ENCODE assay signal across 13 cellular contexts in the genomic region with DNA sequence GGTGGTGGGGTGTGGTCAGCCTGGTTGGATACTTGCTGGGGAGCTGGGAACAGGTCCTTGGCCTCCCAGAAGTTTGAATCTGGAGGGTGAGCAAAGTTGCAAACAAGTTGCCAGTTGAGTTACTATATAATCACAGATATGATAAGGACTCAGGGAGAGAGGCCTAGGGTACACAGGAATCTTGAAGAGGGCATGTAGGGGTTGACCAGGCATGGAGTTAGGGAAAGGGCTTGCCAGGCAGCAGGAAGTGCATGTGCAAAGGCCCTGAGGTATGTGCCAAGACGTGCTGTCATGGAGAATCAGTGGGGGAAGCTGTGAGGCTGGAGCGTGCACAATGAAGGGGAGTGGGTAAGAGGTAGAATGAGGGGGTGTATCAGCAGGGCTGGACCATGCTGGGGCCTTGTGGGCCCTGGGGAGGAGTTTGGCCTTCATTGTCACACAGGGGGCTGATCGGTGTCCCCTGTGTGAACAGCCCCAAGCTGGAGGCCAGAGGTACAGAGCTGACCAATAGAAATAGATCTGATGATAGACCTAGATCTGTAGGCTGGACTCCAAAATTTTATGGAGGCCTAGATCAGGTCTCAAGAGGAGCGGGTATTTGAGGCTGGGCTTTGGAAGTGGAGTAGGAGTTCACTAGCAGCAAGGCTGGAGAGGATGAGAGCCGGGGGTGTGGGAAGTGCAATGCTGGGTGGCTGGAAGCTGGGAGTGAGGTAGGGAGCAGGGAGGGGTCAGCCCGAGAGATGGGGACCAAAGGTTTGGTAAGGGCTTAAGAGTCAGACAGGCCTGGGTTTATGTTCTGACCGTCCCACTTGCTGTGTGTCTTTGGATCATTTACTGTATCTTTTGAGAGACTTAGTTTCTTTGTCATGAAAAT. TPM values are rescaled to one million over a fixed set of nuclear protein-coding genes. Genes with fewer than 3 reads are reported as not detected.
DNase-seq lines count a peak whose midpoint lies in the region; ATAC-seq, FAIRE-seq and TF ChIP-seq lines count a peak whose summit lies in the region.
"Had no signal": no experiment of that assay in that cellular context is flagged by ENCODE, and none has a peak within 500 bp of the region (broad histone marks: within the 10 kb centered on the region; RNA-seq: fewer than 3 reads in every experiment).

No MANE protein-coding gene starts in this region.

- H4K20me1 ChIP-seq in mammary epithelial cell (ENCODE audit: insufficient read depth, low read length) (no peaks in the 10 kb centered on the region), GM12878 (ENCODE audit: control insufficient read depth, insufficient read depth) (no peaks in the 10 kb centered on the region; the same call in 1 of the 2 replicates)

- TF ChIP-seq CTCF in MCF 10A (IDR thresholded peaks at IDR 0.05; ENCODE audit: unreplicated experiment) (no peak), mammary epithelial cell (conservative IDR thresholded peaks at IDR 0.05 in 1 of 2, IDR thresholded peaks at IDR 0.05 in 1 of 2; ENCODE audit: extremely low read depth in 1 of 2, insufficient read depth in 1 of 2, low read depth in 1 of 2, low read length in 2 of 2) (no peak), GM12878 (IDR thresholded peaks at IDR 0.05 in 2 of 3, conservative IDR thresholded peaks at IDR 0.05 in 1 of 3; ENCODE audit: control insufficient read depth in 2 of 3, extremely low read depth in 1 of 3, insufficient read depth in 1 of 3, low read depth in 3 of 3, low read length in 3 of 3) (no peak), uterus (IDR thresholded peaks at IDR 0.05) (no peak)

- H3K9me3 Mint-ChIP-seq in MCF 10A (ENCODE audit: unreplicated experiment) (no peaks in the 10 kb centered on the region), naive B cell (no peaks in the 10 kb centered on the region)

- H3K4me3 Mint-ChIP-seq in MCF 10A (ENCODE audit: unreplicated experiment): no peak overlapping the region
- H3K4me3 Mint-ChIP-seq in naive B cell: peak overlapping the region in 2 of 8 donors; percentile 59 to 85

- POLR2A ChIA-PET in MCF 10A (lab: Yijun Ruan, JAX) (interaction anchor here (0.7 to 5.2 kb wide), 4 partner anchors 8 to 406 kb away, joined by 3 to 30 read pairs (median 7); partner anchors contain the start of gene MANBAL), GM12878 (lab: Charles Lee) (interaction anchor here (1.0 to 4.3 kb wide), 11 partner anchors 8 to 73 kb away, joined by 3 to 31 read pairs (median 5); partner anchors contain the start of gene MANBAL)

- H3K36me3 ChIP-seq in mammary epithelial cell (ENCODE audit: insufficient read depth, low read length) (peaks cover 8% of the 10 kb centered on the region), GM12878 (ENCODE audit: control insufficient read depth in 2 of 2, insufficient read depth in 2 of 2, low read length in 1 of 2) (peaks cover 16 to 17% of the 10 kb centered on the region in 2 experiments; a peak in 3 of 4 replicates), uterus (no peaks in the 10 kb centered on the region)
- H3K36me3 ChIP-seq: right atrium auricular region, thyroid gland had no signal

- TF ChIP-seq RAD21 in GM12878 (IDR thresholded peaks at IDR 0.05; ENCODE audit: insufficient read depth, low read depth, low read length): no peak

- DNase-seq in MCF 10A (ENCODE audit: unreplicated experiment) (no peak), mammary epithelial cell (no peak), GM12878 (ENCODE audit: low read depth, low spot score) (no peak), naive B cell (no peak), uterus (peak; percentile 12 to 14), NOMO-1 treated with dmso at 0.1 percent for 144 hours (lab: John Stamatoyannopoulos, UW; ENCODE audit: unreplicated experiment) (no peak), GM19239 (ENCODE audit: insufficient read length, low spot score) (no peak)
- DNase-seq: activated gamma-delta T cell, DND-41, NCI-H2107, thyroid gland had no signal

- RAD21 ChIA-PET in GM12878 (lab: Charles Lee; ENCODE audit: unreplicated experiment): interaction anchor here (1.0 to 6.6 kb wide), 10 partner anchors 8 to 186 kb away, joined by 3 to 38 read pairs (median 4); partner anchors contain the start of gene MANBAL

- dilution Hi-C loops in mammary epithelial cell (cut with HindIII; ENCODE audit: low sequenced_read_pairs): no loop called here

- H3K4me3 ChIP-seq in mammary epithelial cell (replicated peaks in 1 of 3; ENCODE audit: insufficient read depth in 1 of 3, low read depth in 2 of 3, low read length in 3 of 3): no peak overlapping the region
- peak overlapping the region; percentile 87 for H3K4me3 ChIP-seq in GM12878
- H3K4me3 ChIP-seq in uterus: no peak overlapping the region
- H3K4me3 ChIP-seq: right atrium auricular region, thyroid gland had no signal

- WGBS in mammary epithelial cell (ENCODE audit: low coverage, missing lambda C conversion rate): 91% methylated on average over 7 of the region's 7 CpGs
- WGBS in GM12878 (ENCODE audit: insufficient coverage, insufficient replicate concordance, low lambda C conversion rate, missing lambda C conversion rate): 77% methylated on average over 7 of the region's 7 CpGs

- H3K9me3 ChIP-seq in mammary epithelial cell (replicated peaks; ENCODE audit: insufficient read depth, low read length) (no peaks in the 10 kb centered on the region), GM12878 (replicated peaks; ENCODE audit: control insufficient read depth, insufficient read depth, low read length) (no peaks in the 10 kb centered on the region; the same call in 2 of the 3 replicates), uterus (no peaks in the 10 kb centered on the region)
- H3K9me3 ChIP-seq: right atrium auricular region, thyroid gland had no signal

- SMC1A ChIA-PET in GM12878 (lab: Charles Lee; ENCODE audit: uncharacterized antibody, unreplicated experiment): interaction anchor here (1.1 to 3.0 kb wide), 14 partner anchors 8 to 78 kb away, joined by 3 to 16 read pairs (median 5); partner anchors contain the start of gene MANBAL

- intact Hi-C loops in MCF 10A (cut with micrococcal nuclease): no loop called here
- intact Hi-C loops in mammary epithelial cell (cut with micrococcal nuclease): loop anchor here (5.0 kb wide), 1 partner anchor 33 kb away; no protein-coding TSS in a partner anchor
- intact Hi-C loops in GM12878 (cut with micrococcal nuclease; ENCODE audit: unreplicated experiment): no loop called here
- intact Hi-C loops in uterus (cut with DNase I; ENCODE audit: low total_unique reads): no loop called here

- H3K4me1 Mint-ChIP-seq in MCF 10A (ENCODE audit: insufficient read depth, unreplicated experiment) (peaks cover 19% of the 10 kb centered on the region), naive B cell (peaks cover 26 to 45% (median 37%) of the 10 kb centered on the region in 3 donors)

- TF ChIP-seq EP300 in GM12878 (IDR thresholded peaks at IDR 0.05; ENCODE audit: borderline replicate concordance in 1 of 2, control insufficient read depth in 1 of 2, low read depth in 2 of 2, low read length in 2 of 2): no peak

- no peak overlapping the region for H2AFZ ChIP-seq in mammary epithelial cell (ENCODE audit: low read depth, low read length)
- H2AFZ ChIP-seq in GM12878 (ENCODE audit: control insufficient read depth, low read depth, low read length): no peak overlapping the region

- H3K9ac ChIP-seq in mammary epithelial cell (ENCODE audit: insufficient read depth, low read length): no peak overlapping the region
- peak overlapping the region; percentile 73 for H3K9ac ChIP-seq in GM12878 (ENCODE audit: control insufficient read depth, insufficient read depth, low read length)

- H3K27me3 ChIP-seq in mammary epithelial cell (ENCODE audit: insufficient read depth, low read length): no peaks in the 10 kb centered on the region
- H3K27me3 ChIP-seq in GM12878 (replicated peaks in 1 of 2; ENCODE audit: control insufficient read depth in 2 of 2, insufficient read depth in 2 of 2, low read length in 1 of 2): no peaks in the 10 kb centered on the region
- no peaks in the 10 kb centered on the region for H3K27me3 ChIP-seq in uterus
- H3K27me3 ChIP-seq: right atrium auricular region, thyroid gland had no signal

- H3K4me2 ChIP-seq in mammary epithelial cell (ENCODE audit: insufficient read depth, low read depth, low read length) (no peak overlapping the region), GM12878 (ENCODE audit: control insufficient read depth, insufficient read depth) (peak overlapping the region; percentile 77)

- CTCF ChIA-PET in MCF 10A (lab: Yijun Ruan, JAX): interaction anchor here (0.6 to 3.0 kb wide), 5 partner anchors 10 to 153 kb away, joined by 3 to 10 read pairs (median 8); no protein-coding TSS in a partner anchor
- CTCF ChIA-PET in mammary epithelial cell (lab: Charles Lee; ENCODE audit: low non-redundant PET): no interaction called here
- CTCF ChIA-PET in GM12878 (lab: Yijun Ruan, JAX): interaction anchor here (0.9 to 3.1 kb wide), 11 partner anchors 8 to 153 kb away, joined by 3 to 14 read pairs (median 3); no protein-coding TSS in a partner anchor

- H3K27me3 Mint-ChIP-seq in MCF 10A (ENCODE audit: insufficient read depth, unreplicated experiment) (no peaks in the 10 kb centered on the region), naive B cell (no peaks in the 10 kb centered on the region)

- H3K4me1 ChIP-seq in mammary epithelial cell (ENCODE audit: insufficient read depth, low read length) (peaks cover 33% of the 10 kb centered on the region), GM12878 (ENCODE audit: control insufficient read depth, insufficient read depth, low read length) (peaks cover 14% of the 10 kb centered on the region), uterus (no peaks in the 10 kb centered on the region)

- H3K27ac Mint-ChIP-seq in MCF 10A (ENCODE audit: low read depth, unreplicated experiment) (peak overlapping the region; percentile 72), naive B cell (peak overlapping the region; percentile 14 to 85 (median 78))

- ATAC-seq in GM12878: peak; percentile 2; the same call in 2 of the 3 replicates
- ATAC-seq in naive B cell (ENCODE audit: low read depth in 2 of 2): no peak
- ATAC-seq in GM19395 (IDR thresholded peaks at IDR 0.05; ENCODE audit: unreplicated experiment): no peak

- in situ Hi-C loops in mammary epithelial cell (cut with MboI; ENCODE audit: low sequenced_read_pairs in 2 of 2): no loop called here
- in situ Hi-C loops in GM12878 (cut with MboI): no loop called here

- BruUV-seq in MCF 10A (replicated peaks; lab: Mats Ljungman, UMichigan): no TSS peak
- no TSS peak for BruUV-seq in mammary epithelial cell (replicated peaks; lab: Mats Ljungman, UMichigan)
- no TSS peak for BruUV-seq in GM12878 (replicated peaks; lab: Mats Ljungman, UMichigan)

- H3K79me2 ChIP-seq in mammary epithelial cell (ENCODE audit: insufficient read depth, low read length): peaks cover 86% of the 10 kb centered on the region
- H3K79me2 ChIP-seq in GM12878 (ENCODE audit: control insufficient read depth, insufficient read depth, low read length): peaks cover 95% of the 10 kb centered on the region

- FAIRE-seq in GM12878 (lab: Jason Lieb, UNC) (no peak), GM19239 (lab: Jason Lieb, UNC) (no peak)

- no peak overlapping the region for H3K27ac ChIP-seq in mammary epithelial cell (ENCODE audit: insufficient read depth, low read depth, low read length)
- H3K27ac ChIP-seq in GM12878 (ENCODE audit: control insufficient read depth, insufficient read depth): peak overlapping the region; percentile 90
- peak overlapping the region; percentile 91 to 93 for H3K27ac ChIP-seq in uterus
- H3K27ac ChIP-seq: thyroid gland had no signal

- TF ChIP-seq POLR2A in GM12878 (IDR thresholded peaks at IDR 0.05; ENCODE audit: low read depth, low read length): no peak; the same call in 1 of the 2 replicates
- no peak for TF ChIP-seq POLR2A in uterus (IDR thresholded peaks at IDR 0.05)

- H3K36me3 Mint-ChIP-seq in MCF 10A (ENCODE audit: insufficient read depth, unreplicated experiment) (peaks cover 5% of the 10 kb centered on the region), naive B cell (no peaks in the 10 kb centered on the region)

RNA-seq across cellular contexts. Expression of gene SRC, which starts 2.9 kb away (rescaled TPM):
- 28.1 and 29.5 TPM in 2 replicates for total RNA-seq in MCF 10A (2022)
- 10 to 100 TPM; 52.7 to 60.2 TPM for total RNA-seq in mammary epithelial cell
- polyA plus RNA-seq in mammary epithelial cell: 39.3 TPM
- 54.6 TPM for polyA minus RNA-seq in mammary epithelial cell
- total RNA-seq in GM12878 (2013; cell fraction: nucleolus; rRNA removed): 118 and 148 TPM in 2 replicates
- 22.1 and 27.4 TPM in 2 replicates for total RNA-seq in GM12878 (2014; rRNA removed)
- total RNA-seq in GM12878 (2014; rRNA removed; fragmentation: Illumina TruSeq; extraction: Trizol): 19.3 and 20.0 TPM in 2 replicates
- total RNA-seq in GM12878 (2021): 63.5 and 71.3 TPM in 2 replicates
- 15.0 TPM for polyA plus RNA-seq in GM12878 (2011; ENCODE audit: low read depth)
- 18.4 and 32.0 TPM in 2 replicates for polyA plus RNA-seq in GM12878 (2011; rRNA removed)
- polyA plus RNA-seq in GM12878 (2011; cell fraction: cytosol; rRNA removed): 41.3 and 47.7 TPM in 2 replicates
- 185 and 196 TPM in 2 replicates for polyA plus RNA-seq in GM12878 (2011; cell fraction: nucleus; rRNA removed)
- polyA plus RNA-seq in GM12878 (2012): 25.3 and 26.0 TPM in 2 replicates
- 20.3 and 33.1 TPM in 2 replicates for polyA plus RNA-seq in GM12878 (2014; fragmentation: Illumina TruSeq; extraction: Trizol)
- under 1 TPM; 0.60 to 0.85 TPM for polyA plus RNA-seq in GM12878 (2014; fragmentation: Nextera tagmentation; extraction: Ambion mirVana)
- 47.1 and 61.4 TPM in 2 replicates for polyA plus RNA-seq in GM12878 (2014; rRNA removed)
- 10 to 100 TPM; 26.9 TPM for polyA plus RNA-seq in GM12878 (2016; fragmentation: Nextera tagmentation; extraction: Ambion mirVana)
- polyA minus RNA-seq in GM12878 (2011; rRNA and poly(A)+ RNA removed): 41.8 and 64.6 TPM in 2 replicates
- polyA minus RNA-seq in GM12878 (2011; cell fraction: cytosol; rRNA and poly(A)+ RNA removed): 22.9 and 30.8 TPM in 2 replicates
- 42.9 and 73.0 TPM in 2 replicates for polyA minus RNA-seq in GM12878 (2011; cell fraction: nucleus; rRNA and poly(A)+ RNA removed)
- polyA plus RNA-seq in naive B cell (ENCODE audit: low read depth in 6 of 6): 1 to 10 TPM in 5 of 6 donors, not detected in 1; 1.2 to 2.3 (median 1.7) TPM
- 100 to 1,000 TPM in 1 of 4 donors, 10 to 100 TPM in 3; 25.0 to 110 (median 34.1) TPM for total RNA-seq in uterus

RNA-seq across cellular contexts. Expression of gene MANBAL, which starts 59.4 kb away (rescaled TPM):
- total RNA-seq in MCF 10A (2022) (46.0 and 56.5 TPM in 2 replicates), mammary epithelial cell (10 to 100 TPM; 19.0 to 58.5 TPM), GM12878 (2014; rRNA removed) (8.6 and 12.2 TPM in 2 replicates), GM12878 (2014; rRNA removed; fragmentation: Illumina TruSeq; extraction: Trizol) (15.0 and 15.6 TPM in 2 replicates), GM12878 (2021) (18.9 TPM in 2 replicates), uterus (10 to 100 TPM; 33.8 to 78.3 (median 43.5) TPM)
- polyA plus RNA-seq in mammary epithelial cell (117 TPM), GM12878 (2011; rRNA removed) (25.1 and 39.0 TPM in 2 replicates), GM12878 (2014; fragmentation: Illumina TruSeq; extraction: Trizol) (20.2 and 30.7 TPM in 2 replicates), GM12878 (2014; fragmentation: Nextera tagmentation; extraction: Ambion mirVana) (10 to 100 TPM; 13.7 to 15.6 TPM), GM12878 (2014; rRNA removed) (33.7 and 36.4 TPM in 2 replicates), GM12878 (2016; fragmentation: Nextera tagmentation; extraction: Ambion mirVana) (10 to 100 TPM; 40.8 to 45.6 TPM), naive B cell (ENCODE audit: low read depth in 6 of 6) (10 to 100 TPM; 19.4 to 39.0 (median 25.7) TPM)
- 58.0 TPM for polyA minus RNA-seq in mammary epithelial cell
- total RNA-seq in GM12878 (2013; cell fraction: nucleolus; rRNA removed): 16.3 and 20.6 TPM in 2 replicates
- 22.4 TPM for polyA plus RNA-seq in GM12878 (2011; ENCODE audit: low read depth)
- 52.9 and 61.1 TPM in 2 replicates for polyA plus RNA-seq in GM12878 (2011; cell fraction: cytosol; rRNA removed)
- 32.8 and 42.1 TPM in 2 replicates for polyA plus RNA-seq in GM12878 (2011; cell fraction: nucleus; rRNA removed)
- 23.7 and 25.2 TPM in 2 replicates for polyA plus RNA-seq in GM12878 (2012)
- polyA minus RNA-seq in GM12878 (2011; rRNA and poly(A)+ RNA removed): 25.5 and 25.8 TPM in 2 replicates
- 7.5 and 9.5 TPM in 2 replicates for polyA minus RNA-seq in GM12878 (2011; cell fraction: cytosol; rRNA and poly(A)+ RNA removed)
- 4.2 and 8.4 TPM in 2 replicates for polyA minus RNA-seq in GM12878 (2011; cell fraction: nucleus; rRNA and poly(A)+ RNA removed)

Comparison
In these comparisons a context has a peak if more than half of its experiments do, and no peak if none do; other contexts are left out.
1. DNase-seq: peak in uterus (2 of 2); none in MCF 10A (single experiment), mammary epithelial cell (single experiment), GM12878 (single experiment), naive B cell (single experiment), NOMO-1 treated with dmso at 0.1 percent for 144 hours (single experiment) and GM19239 (single experiment).